28 cellular contexts compared by ENCODE assay signal in genomic region chr22:21991774-21992173, GRCh38.
"Had no signal": no experiment of that assay in that cellular context is flagged by ENCODE, and none has a peak within 500 bp of the region (broad histone marks: within the 10 kb centered on the region; RNA-seq: fewer than 3 reads in every experiment).

No MANE protein-coding gene starts in this region.

- H3K4me3 ChIP-seq: heart right ventricle, hepatocyte, lower lobe of right lung, right atrium auricular region, skin epidermis, suprapubic skin, thoracic aorta, tibial artery, upper lobe of right lung had no signal

- ATAC-seq: left ventricle myocardium superior; naive thymus-derived CD8-positive, alpha-beta T cell; sciatic nerve; upper lobe of right lung had no signal

- H2AFZ ChIP-seq: hepatocyte, parathyroid adenoma had no signal

- H3K9me3 Mint-ChIP-seq: naive thymus-derived CD8-positive, alpha-beta T cell; nephron; neural crest cell; stimulated activated naive CD8-positive, alpha-beta T cell treated with anti-CD3 and anti-CD28 coated beads, Interleukin-15, Interleukin-2, amounts not matched to agents 100 ng/mL and 50 ng/mL, for 24 hours had no signal

- H3K4me3 Mint-ChIP-seq: naive thymus-derived CD8-positive, alpha-beta T cell; nephron; neural crest cell; stimulated activated naive CD8-positive, alpha-beta T cell treated with anti-CD3 and anti-CD28 coated beads, Interleukin-15, Interleukin-2, amounts not matched to agents 100 ng/mL and 50 ng/mL, for 24 hours had no signal

- H3K27ac ChIP-seq: heart right ventricle, hepatocyte, lower lobe of right lung, neutrophil, parathyroid adenoma, right atrium auricular region, skin epidermis, suprapubic skin, thoracic aorta, tibial artery, upper lobe of right lung had no signal

- H3K36me3 Mint-ChIP-seq: naive thymus-derived CD8-positive, alpha-beta T cell had no signal

- H3K9ac ChIP-seq: parathyroid adenoma had no signal

- H3K4me1 Mint-ChIP-seq: naive thymus-derived CD8-positive, alpha-beta T cell; neural crest cell had no signal

- H3K27me3 ChIP-seq: hepatocyte, neutrophil, right atrium auricular region, suprapubic skin had no signal

- H3K4me1 ChIP-seq: heart right ventricle, lower lobe of right lung, parathyroid adenoma, right atrium auricular region, suprapubic skin, tibial artery, upper lobe of right lung had no signal

- H3K27me3 Mint-ChIP-seq: stimulated activated naive CD8-positive, alpha-beta T cell treated with anti-CD3 and anti-CD28 coated beads, Interleukin-15, Interleukin-2, amounts not matched to agents 100 ng/mL and 50 ng/mL, for 24 hours had no signal

- H3K4me2 ChIP-seq: hepatocyte had no signal

- H3K27ac Mint-ChIP-seq: nephron; progenitor cell of endocrine pancreas; stimulated activated naive CD8-positive, alpha-beta T cell treated with anti-CD3 and anti-CD28 coated beads, Interleukin-15, Interleukin-2, amounts not matched to agents 100 ng/mL and 50 ng/mL, for 24 hours had no signal

- H3K36me3 ChIP-seq: heart right ventricle, lower lobe of right lung, neutrophil, right atrium auricular region, suprapubic skin, thoracic aorta, tibial artery, upper lobe of right lung had no signal

- DNase-seq: heart right ventricle; islet precursor cell; left ventricle myocardium superior; lower lobe of right lung; mammary epithelial cell; mesenchymal stem cell; naive thymus-derived CD8-positive, alpha-beta T cell; occipital lobe; stimulated activated CD4-positive, alpha-beta T cell treated with anti-CD3 and anti-CD28 coated beads, Interleukin-12 subunit alpha, Interleukin-12 subunit beta, amount 100 ng/mL, for 4 hours; stimulated activated CD4-positive, alpha-beta T cell treated with anti-CD3 and anti-CD28 coated beads, Interleukin-15, amount 100 ng/mL, for 24 hours; stimulated activated CD4-positive, alpha-beta T cell treated with anti-CD3 and anti-CD28 coated beads, Interleukin-2, amount 100 ng/mL, for 24 hours; stimulated activated CD4-positive, alpha-beta T cell treated with anti-CD3 and anti-CD28 coated beads, Interleukin-4, amount 100 ng/mL, for 1 hour; stimulated activated naive CD4-positive, alpha-beta T cell; tibial artery; trophoblast cell; upper lobe of right lung had no signal

- H3K9me3 ChIP-seq: heart right ventricle, lower lobe of right lung, neutrophil, right atrium auricular region, suprapubic skin, thoracic aorta, tibial artery, upper lobe of right lung had no signal
